ENCODE assay signal across 1 cellular context in the genomic region with DNA sequence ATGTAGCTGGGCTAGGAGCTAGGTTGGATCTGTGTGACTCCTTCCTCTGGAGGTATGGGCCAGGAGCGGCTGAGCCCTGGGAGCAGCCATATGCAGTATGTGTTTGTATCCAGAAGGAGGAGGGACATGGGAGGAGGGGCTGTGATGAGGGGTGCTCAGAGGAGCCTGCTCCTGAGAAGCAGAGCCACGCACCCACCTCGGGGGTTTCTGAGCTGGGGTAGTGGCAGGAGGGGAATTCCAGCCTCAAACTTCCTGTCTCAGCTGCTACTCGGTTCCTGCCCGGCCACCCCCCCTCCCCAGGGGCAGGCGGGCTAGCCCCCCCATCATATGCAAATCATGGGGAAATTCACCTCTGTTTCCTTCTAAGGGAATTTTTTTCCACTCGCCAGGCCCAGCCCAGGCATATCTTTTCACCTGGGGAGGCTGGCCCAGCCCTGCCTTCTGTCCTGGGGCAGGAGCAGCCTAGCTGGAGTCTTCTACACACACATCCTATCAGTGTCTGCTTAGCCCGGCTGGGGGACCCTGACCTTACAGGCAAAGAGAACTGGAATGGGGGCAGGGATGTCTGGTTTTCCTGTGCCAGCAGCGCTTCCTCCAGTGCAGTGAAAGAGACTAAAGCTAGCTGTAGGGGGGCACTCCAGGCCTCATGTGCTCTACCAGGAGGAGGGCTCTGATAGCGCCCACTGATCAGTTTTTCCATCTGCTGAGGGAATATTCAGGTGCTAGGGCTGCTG.
TF ChIP-seq lines count a peak whose summit lies in the region.

No MANE protein-coding gene starts in this region.

TF ChIP-seq in endothelial cell of umbilical vein, 7 proteins besides CTCF, POLR2A, EP300 and RAD21 (continued from another document):
- no peak for TF ChIP-seq GATA2 (IDR thresholded peaks at IDR 0.05; ENCODE audit: insufficient read depth, insufficient read length, low read depth, low read length)
- TF ChIP-seq FOS (IDR thresholded peaks at IDR 0.05; ENCODE audit: borderline replicate concordance, insufficient read depth, low read length): no peak
- TF ChIP-seq, protein P1, sequence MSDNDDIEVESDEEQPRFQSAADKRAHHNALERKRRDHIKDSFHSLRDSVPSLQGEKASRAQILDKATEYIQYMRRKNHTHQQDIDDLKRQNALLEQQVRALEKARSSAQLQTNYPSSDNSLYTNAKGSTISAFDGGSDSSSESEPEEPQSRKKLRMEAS (IDR thresholded peaks at IDR 0.05; ENCODE audit: insufficient read depth, insufficient read length): no peak
TF ChIP-seq in endothelial cell of umbilical vein: peak in this region for 1.
